1 cellular context compared by ENCODE assay signal in genomic region chr21:45403825-45404725, GRCh38.
TF ChIP-seq lines count a peak whose summit lies in the region.

No MANE protein-coding gene starts in this region.

TF ChIP-seq in WTC11, 78 proteins besides CTCF, POLR2A, EP300 and RAD21 (continued from another document):
- TF ChIP-seq PREB (CRISPR knock-in tag; IDR thresholded peaks at IDR 0.05; ENCODE audit: borderline replicate concordance), result no peak
- TF ChIP-seq PRRX2 (CRISPR knock-in tag; IDR thresholded peaks at IDR 0.05), result no peak
- no peak; the same call in 1 of the 2 replicates for TF ChIP-seq CREB1 (CRISPR knock-in tag; IDR thresholded peaks at IDR 0.05)
- no peak for TF ChIP-seq RELA (CRISPR knock-in tag; IDR thresholded peaks at IDR 0.05; ENCODE audit: borderline replicate concordance)
- no peak for TF ChIP-seq SMAD3 (CRISPR knock-in tag; IDR thresholded peaks at IDR 0.05; ENCODE audit: borderline replicate concordance)
- TF ChIP-seq, protein P1, sequence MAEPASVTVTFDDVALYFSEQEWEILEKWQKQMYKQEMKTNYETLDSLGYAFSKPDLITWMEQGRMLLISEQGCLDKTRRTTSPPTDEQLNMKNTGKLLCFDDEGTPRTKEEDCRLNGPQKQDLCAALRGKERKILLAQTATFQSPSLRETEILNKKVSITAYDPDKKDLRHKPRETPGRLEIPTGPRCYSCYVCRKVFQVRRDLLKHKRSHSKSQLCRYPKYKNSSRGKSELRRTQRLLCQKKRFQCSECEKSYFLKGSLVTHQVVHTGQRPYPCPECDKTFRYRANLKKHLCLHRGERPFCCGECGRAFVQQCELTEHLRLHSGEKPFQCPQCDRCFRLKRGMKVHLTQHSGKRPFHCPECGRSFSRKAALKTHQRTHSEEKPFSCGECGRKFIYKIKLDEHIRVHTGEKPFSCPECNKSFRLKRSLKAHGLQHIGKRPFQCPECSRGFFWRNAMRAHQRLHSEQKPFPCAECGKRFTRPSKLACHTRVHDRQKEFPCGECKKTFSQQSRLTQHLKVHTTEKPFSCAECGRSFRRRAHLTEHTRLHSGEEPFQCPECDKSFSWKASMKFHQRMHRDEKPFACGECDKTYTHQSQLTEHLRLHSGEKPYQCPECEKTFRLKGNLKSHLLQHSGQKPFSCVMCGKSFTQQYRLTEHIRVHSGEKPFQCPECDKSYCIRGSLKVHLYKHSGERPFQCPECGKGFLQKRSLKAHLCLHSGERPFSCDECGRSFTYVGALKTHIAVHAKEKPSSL (CRISPR knock-in tag; conservative IDR thresholded peaks at IDR 0.05), result no peak
- no peak for TF ChIP-seq HMGXB4 (CRISPR knock-in tag; IDR thresholded peaks at IDR 0.05)
- TF ChIP-seq, protein P2, sequence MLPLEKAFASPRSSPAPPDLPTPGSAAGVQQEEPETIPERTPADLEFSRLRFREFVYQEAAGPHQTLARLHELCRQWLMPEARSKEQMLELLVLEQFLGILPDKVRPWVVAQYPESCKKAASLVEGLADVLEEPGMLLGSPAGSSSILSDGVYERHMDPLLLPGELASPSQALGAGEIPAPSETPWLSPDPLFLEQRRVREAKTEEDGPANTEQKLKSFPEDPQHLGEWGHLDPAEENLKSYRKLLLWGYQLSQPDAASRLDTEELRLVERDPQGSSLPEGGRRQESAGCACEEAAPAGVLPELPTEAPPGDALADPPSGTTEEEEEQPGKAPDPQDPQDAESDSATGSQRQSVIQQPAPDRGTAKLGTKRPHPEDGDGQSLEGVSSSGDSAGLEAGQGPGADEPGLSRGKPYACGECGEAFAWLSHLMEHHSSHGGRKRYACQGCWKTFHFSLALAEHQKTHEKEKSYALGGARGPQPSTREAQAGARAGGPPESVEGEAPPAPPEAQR (CRISPR knock-in tag; IDR thresholded peaks at IDR 0.05), result no peak
- no peak for TF ChIP-seq NR1H2 (CRISPR knock-in tag; IDR thresholded peaks at IDR 0.05)
- no peak for TF ChIP-seq KAT7 (CRISPR knock-in tag; IDR thresholded peaks at IDR 0.05; ENCODE audit: borderline replicate concordance)
- TF ChIP-seq FOXK1 (CRISPR knock-in tag; IDR thresholded peaks at IDR 0.05), result no peak
- TF ChIP-seq GABPB1 (CRISPR knock-in tag; IDR thresholded peaks at IDR 0.05), result no peak
- TF ChIP-seq FOXJ3 (CRISPR knock-in tag; IDR thresholded peaks at IDR 0.05; ENCODE audit: borderline replicate concordance), result no peak
- TF ChIP-seq MXD4 (CRISPR knock-in tag; IDR thresholded peaks at IDR 0.05; ENCODE audit: borderline replicate concordance), result no peak
- TF ChIP-seq ZMAT4 (CRISPR knock-in tag; IDR thresholded peaks at IDR 0.05), result no peak
- peak; percentile 46; the same call in 1 of the 2 replicates for TF ChIP-seq FOXP1 (CRISPR knock-in tag; IDR thresholded peaks at IDR 0.05; ENCODE audit: borderline replicate concordance)
- peak; percentile 1; the same call in 1 of the 2 replicates for TF ChIP-seq ZNF121 (CRISPR knock-in tag; IDR thresholded peaks at IDR 0.05)
- TF ChIP-seq ZNF317 (CRISPR knock-in tag; IDR thresholded peaks at IDR 0.05; ENCODE audit: borderline replicate concordance, low read depth), result no peak
- no peak for TF ChIP-seq RORB (CRISPR knock-in tag; IDR thresholded peaks at IDR 0.05)
- TF ChIP-seq USF2 (CRISPR knock-in tag; IDR thresholded peaks at IDR 0.05), result peak; percentile 37; the same call in 1 of the 2 replicates
- no peak for TF ChIP-seq CREM (CRISPR knock-in tag; IDR thresholded peaks at IDR 0.05)
- no peak for TF ChIP-seq IRF2 (CRISPR knock-in tag; IDR thresholded peaks at IDR 0.05; ENCODE audit: borderline replicate concordance, low read depth)
- TF ChIP-seq FOXP4 (CRISPR knock-in tag; IDR thresholded peaks at IDR 0.05), result no peak
- TF ChIP-seq NR2C2 (CRISPR knock-in tag; IDR thresholded peaks at IDR 0.05), result no peak
- no peak for TF ChIP-seq AFF4 (CRISPR knock-in tag; IDR thresholded peaks at IDR 0.05; ENCODE audit: borderline replicate concordance)
- TF ChIP-seq, protein P3, sequence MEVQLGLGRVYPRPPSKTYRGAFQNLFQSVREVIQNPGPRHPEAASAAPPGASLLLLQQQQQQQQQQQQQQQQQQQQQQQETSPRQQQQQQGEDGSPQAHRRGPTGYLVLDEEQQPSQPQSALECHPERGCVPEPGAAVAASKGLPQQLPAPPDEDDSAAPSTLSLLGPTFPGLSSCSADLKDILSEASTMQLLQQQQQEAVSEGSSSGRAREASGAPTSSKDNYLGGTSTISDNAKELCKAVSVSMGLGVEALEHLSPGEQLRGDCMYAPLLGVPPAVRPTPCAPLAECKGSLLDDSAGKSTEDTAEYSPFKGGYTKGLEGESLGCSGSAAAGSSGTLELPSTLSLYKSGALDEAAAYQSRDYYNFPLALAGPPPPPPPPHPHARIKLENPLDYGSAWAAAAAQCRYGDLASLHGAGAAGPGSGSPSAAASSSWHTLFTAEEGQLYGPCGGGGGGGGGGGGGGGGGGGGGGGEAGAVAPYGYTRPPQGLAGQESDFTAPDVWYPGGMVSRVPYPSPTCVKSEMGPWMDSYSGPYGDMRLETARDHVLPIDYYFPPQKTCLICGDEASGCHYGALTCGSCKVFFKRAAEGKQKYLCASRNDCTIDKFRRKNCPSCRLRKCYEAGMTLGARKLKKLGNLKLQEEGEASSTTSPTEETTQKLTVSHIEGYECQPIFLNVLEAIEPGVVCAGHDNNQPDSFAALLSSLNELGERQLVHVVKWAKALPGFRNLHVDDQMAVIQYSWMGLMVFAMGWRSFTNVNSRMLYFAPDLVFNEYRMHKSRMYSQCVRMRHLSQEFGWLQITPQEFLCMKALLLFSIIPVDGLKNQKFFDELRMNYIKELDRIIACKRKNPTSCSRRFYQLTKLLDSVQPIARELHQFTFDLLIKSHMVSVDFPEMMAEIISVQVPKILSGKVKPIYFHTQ (CRISPR knock-in tag; IDR thresholded peaks at IDR 0.05), result no peak
- 0 out of 2 replicates have a peak, but pooled peaks have one; percentile 62 for TF ChIP-seq NR3C1 (CRISPR knock-in tag; conservative IDR thresholded peaks at IDR 0.05; ENCODE audit: low read depth)
- TF ChIP-seq ZNF138 (CRISPR knock-in tag; conservative IDR thresholded peaks at IDR 0.05), result peak; percentile 87; the same call in 1 of the 2 replicates
- TF ChIP-seq TP53 (CRISPR knock-in tag; IDR thresholded peaks at IDR 0.05), result peak; percentile 87
- no peak for TF ChIP-seq EMX1 (CRISPR knock-in tag; IDR thresholded peaks at IDR 0.05)
- TF ChIP-seq, protein P4, sequence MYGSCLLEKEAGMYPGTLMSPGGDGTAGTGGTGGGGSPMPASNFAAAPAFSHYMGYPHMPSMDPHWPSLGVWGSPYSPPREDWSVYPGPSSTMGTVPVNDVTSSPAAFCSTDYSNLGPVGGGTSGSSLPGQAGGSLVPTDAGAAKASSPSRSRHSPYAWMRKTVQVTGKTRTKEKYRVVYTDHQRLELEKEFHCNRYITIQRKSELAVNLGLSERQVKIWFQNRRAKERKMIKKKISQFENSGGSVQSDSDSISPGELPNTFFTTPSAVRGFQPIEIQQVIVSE (CRISPR knock-in tag; IDR thresholded peaks at IDR 0.05; ENCODE audit: borderline replicate concordance), result no peak
- TF ChIP-seq SMAD4 (CRISPR knock-in tag; IDR thresholded peaks at IDR 0.05), result no peak
- TF ChIP-seq, protein P5, sequence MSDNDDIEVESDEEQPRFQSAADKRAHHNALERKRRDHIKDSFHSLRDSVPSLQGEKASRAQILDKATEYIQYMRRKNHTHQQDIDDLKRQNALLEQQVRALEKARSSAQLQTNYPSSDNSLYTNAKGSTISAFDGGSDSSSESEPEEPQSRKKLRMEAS (CRISPR knock-in tag; IDR thresholded peaks at IDR 0.05), result peak; percentile 85; the same call in 1 of the 2 replicates
- 0 out of 2 replicates have a peak, but pooled peaks have one; percentile 60 for TF ChIP-seq ZNF263 (CRISPR knock-in tag; IDR thresholded peaks at IDR 0.05; ENCODE audit: low read depth)
- TF ChIP-seq, protein P6, sequence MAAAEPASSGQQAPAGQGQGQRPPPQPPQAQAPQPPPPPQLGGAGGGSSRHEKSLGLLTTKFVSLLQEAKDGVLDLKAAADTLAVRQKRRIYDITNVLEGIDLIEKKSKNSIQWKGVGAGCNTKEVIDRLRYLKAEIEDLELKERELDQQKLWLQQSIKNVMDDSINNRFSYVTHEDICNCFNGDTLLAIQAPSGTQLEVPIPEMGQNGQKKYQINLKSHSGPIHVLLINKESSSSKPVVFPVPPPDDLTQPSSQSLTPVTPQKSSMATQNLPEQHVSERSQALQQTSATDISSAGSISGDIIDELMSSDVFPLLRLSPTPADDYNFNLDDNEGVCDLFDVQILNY (CRISPR knock-in tag; IDR thresholded peaks at IDR 0.05), result no peak
